ENCODE assay signal across 12 cellular contexts in the genomic region with DNA sequence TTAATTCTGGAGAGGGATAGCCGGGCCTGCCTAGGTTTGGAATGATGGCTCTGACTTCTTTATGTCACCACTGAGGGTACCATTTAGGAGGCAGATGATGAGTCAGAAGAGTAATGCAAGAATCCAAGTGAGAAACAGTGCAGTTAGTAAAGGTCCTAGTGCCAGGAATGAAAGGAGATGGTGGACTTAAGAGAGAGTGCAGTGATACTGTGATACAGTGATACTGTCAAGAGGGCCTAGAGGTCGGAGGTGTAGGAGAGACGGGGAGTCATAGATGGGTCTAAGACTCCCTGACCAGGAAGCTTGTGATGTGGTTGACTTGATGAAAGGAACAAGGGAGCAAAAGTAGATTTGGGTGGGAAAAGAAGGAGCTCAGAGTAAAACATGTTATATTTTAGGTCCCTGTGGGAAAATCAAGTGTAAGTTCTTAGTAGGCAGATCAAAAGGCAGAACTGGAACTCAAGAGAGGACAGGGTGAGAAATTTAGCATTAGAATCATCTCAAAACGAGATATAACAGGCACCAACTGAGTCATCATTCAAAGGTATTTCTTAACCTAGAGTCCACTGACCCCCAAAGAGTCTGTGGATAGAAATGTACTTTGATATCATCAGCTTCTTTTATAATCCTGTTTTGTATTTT.
A peak's percentile ranks its signal among the peaks of the same experiment; 100 is the strongest.
DNase-seq lines count a peak whose midpoint lies in the region; ATAC-seq, FAIRE-seq and TF ChIP-seq lines count a peak whose summit lies in the region.
"Had no signal": no experiment of that assay in that cellular context is flagged by ENCODE, and none has a peak within 500 bp of the region (broad histone marks: within the 10 kb centered on the region; RNA-seq: fewer than 3 reads in every experiment).

No MANE protein-coding gene starts in this region.

- peaks cover 45% of the 10 kb centered on the region for H3K4me1 ChIP-seq in effector memory CD4-positive, alpha-beta T cell (ENCODE audit: control insufficient read depth, insufficient read depth, low read length, poor library complexity, severe bottlenecking)
- no peaks in the 10 kb centered on the region for H3K4me1 ChIP-seq in aorta (ENCODE audit: control insufficient read depth in 1 of 2, insufficient read depth in 2 of 2, low read length in 2 of 2)

- peak; percentile 63 for FAIRE-seq in GM12891 (lab: Jason Lieb, UNC)

- 91 to 93% methylated on average over 4 of the region's 4 CpGs for WGBS in aorta, 2 donors

- peaks cover 27% of the 10 kb centered on the region for H3K36me3 ChIP-seq in effector memory CD4-positive, alpha-beta T cell (ENCODE audit: control insufficient read depth, insufficient read depth, low read length)
- H3K36me3 ChIP-seq in aorta (ENCODE audit: control insufficient read depth in 1 of 2, insufficient read depth in 2 of 2, low read length in 1 of 2), result peaks cover 8 to 10% of the 10 kb centered on the region in 2 donors

- DNase-seq in GM12891 (ENCODE audit: insufficient read length, low spot score) (no peak), aorta (no peak), HuH-7 (ENCODE audit: low spot score) (no peak), NCI-H748 (lab: John Stamatoyannopoulos, UW; ENCODE audit: unreplicated experiment) (no peak), RPMI8226 (no peak)
- no peak for DNase-seq in effector memory CD4-positive, alpha-beta T cell
- DNase-seq: cerebellar nuclear complex, KG1, left cardiac atrium, occipital lobe had no signal

- no peak overlapping the region for H3K27ac ChIP-seq in effector memory CD4-positive, alpha-beta T cell (ENCODE audit: insufficient read depth, low read length, poor library complexity, severe bottlenecking)
- H3K27ac ChIP-seq in aorta (ENCODE audit: low read depth in 1 of 2, low read length in 2 of 2), result no peak overlapping the region

- H3K4me3 ChIP-seq in effector memory CD4-positive, alpha-beta T cell (ENCODE audit: insufficient read depth, low read depth, low read length, poor library complexity, severe bottlenecking), result peak overlapping the region; percentile 8
- no peak overlapping the region for H3K4me3 ChIP-seq in aorta (ENCODE audit: low read length in 2 of 2)

- H3K9me3 ChIP-seq in effector memory CD4-positive, alpha-beta T cell (ENCODE audit: control insufficient read depth, low read length), result no peaks in the 10 kb centered on the region
- H3K9me3 ChIP-seq in aorta (ENCODE audit: control insufficient read depth, low read length), result no peaks in the 10 kb centered on the region

- no peak for TF ChIP-seq POLR2A in GM12891 (IDR thresholded peaks at IDR 0.05; ENCODE audit: low read depth, low read length)

- ATAC-seq in GM19463 (IDR thresholded peaks at IDR 0.05; ENCODE audit: unreplicated experiment), result peak; percentile 41
- peak; percentile 35 for ATAC-seq in HG03196 (IDR thresholded peaks at IDR 0.05; ENCODE audit: unreplicated experiment)
- ATAC-seq in aorta (ENCODE audit: low FRiP score), result no peak
- ATAC-seq: left cardiac atrium had no signal

- no peaks in the 10 kb centered on the region for H3K27me3 ChIP-seq in effector memory CD4-positive, alpha-beta T cell (replicated peaks; ENCODE audit: control insufficient read depth, insufficient read depth, low read length, poor library complexity, severe bottlenecking)
- H3K27me3 ChIP-seq in aorta (ENCODE audit: control insufficient read depth in 1 of 2, insufficient read depth in 2 of 2, low read length in 1 of 2), result no peaks in the 10 kb centered on the region

- intact Hi-C loops in aorta (cut with DNase I), result no loop called here

TF ChIP-seq in GM12891, 5 proteins besides CTCF, POLR2A, EP300 and RAD21:
- TF ChIP-seq SPI1 (IDR thresholded peaks at IDR 0.05; ENCODE audit: low read depth, low read length) (no peak; the same call in 1 of the 2 replicates), POLR2AphosphoS5 (IDR thresholded peaks at IDR 0.05; ENCODE audit: low read depth, low read length) (no peak), POU2F2 (IDR thresholded peaks at IDR 0.05; ENCODE audit: low read depth, low read length) (no peak), TAF1 (IDR thresholded peaks at IDR 0.05; ENCODE audit: low read depth, low read length) (no peak), PAX5 (IDR thresholded peaks at IDR 0.05; ENCODE audit: insufficient read depth, low read length, severe bottlenecking) (no peak)
TF ChIP-seq in GM12891: peak in this region for 0.
